In genomic region chr4:143240920-143241319, GRCh38 we compare ENCODE assay signal across 21 cellular contexts.
"Had no signal": no experiment of that assay in that cellular context is flagged by ENCODE, and none has a peak within 500 bp of the region (broad histone marks: within the 10 kb centered on the region; RNA-seq: fewer than 3 reads in every experiment).

No MANE protein-coding gene starts in this region.

- H3K4me3 ChIP-seq: psoas muscle, tibial nerve, uterus had no signal

- ATAC-seq: activated T-cell treated with anti-CD3 and anti-CD28 coated beads, Interleukin-2, amount 50 U/mL, for 4 hours; left ventricle myocardium superior; natural killer cell treated with Interleukin-12 subunit alpha and Interleukin-12 subunit beta and Interleukin-15 and Interleukin-18, amount 100 ng/mL, for 72 hours; psoas muscle; right cardiac atrium; T-cell had no signal

- H3K36me3 ChIP-seq: tibial nerve, uterus had no signal

- H3K27me3 ChIP-seq: tibial nerve, uterus had no signal

- H3K9me3 ChIP-seq: psoas muscle, tibial nerve, uterus had no signal

- H3K27ac ChIP-seq: psoas muscle, uterus had no signal

- DNase-seq: activated CD4-positive, alpha-beta T cell treated with anti-CD3 and anti-CD28 coated beads for 4 hours; activated CD4-positive, alpha-beta T cell treated with anti-CD3 and anti-CD28 coated beads, Interleukin-2, amount 50 U/mL, for 48 hours; activated CD4-positive, CD25-positive, alpha-beta regulatory T cell; activated CD8-positive, alpha-beta memory T cell treated with anti-CD3 and anti-CD28 coated beads, Interleukin-2, amount 50 U/mL, for 48 hours; activated naive CD4-positive, alpha-beta T cell treated with Interleukin-2 at 50 U/mL for 16 hours; activated naive CD8-positive, alpha-beta T cell treated with anti-CD3 and anti-CD28 coated beads, Interleukin-2, amount 10 ng/mL, durations not matched to agents 7 days and 5 days; activated T-cell treated with anti-CD3 and anti-CD28 coated beads, Interleukin-2, amount 50 U/mL, for 4 hours; amygdala; cerebellar nuclear complex; foreskin melanocyte; hypothalamus; left ventricle myocardium superior; midbrain; psoas muscle; right cardiac atrium; stimulated activated CD4-positive, alpha-beta T cell treated with anti-CD3 and anti-CD28 coated beads, Interleukin-12 subunit alpha, Interleukin-12 subunit beta, amount 100 ng/mL, for 4 hours; stimulated activated CD4-positive, alpha-beta T cell treated with anti-CD3 and anti-CD28 coated beads, Interleukin-4, amount 100 ng/mL, for 4 hours; T-cell; uterus had no signal

- H3K4me1 ChIP-seq: psoas muscle, uterus had no signal
